23 cellular contexts compared by ENCODE assay signal in genomic region chr13:39402221-39402620, GRCh38.
DNase-seq lines count a peak whose midpoint lies in the region; ATAC-seq, FAIRE-seq and TF ChIP-seq lines count a peak whose summit lies in the region.
"Had no signal": no experiment of that assay in that cellular context is flagged by ENCODE, and none has a peak within 500 bp of the region (broad histone marks: within the 10 kb centered on the region; RNA-seq: fewer than 3 reads in every experiment).

No MANE protein-coding gene starts in this region.

- no peak overlapping the region for H3K4me2 ChIP-seq in astrocyte (ENCODE audit: low read length)
- H3K4me2 ChIP-seq: A549, GM23338 had no signal

- peaks cover 86% of the 10 kb centered on the region for H3K4me1 ChIP-seq in left ventricle myocardium inferior
- peaks cover 6% of the 10 kb centered on the region for H3K4me1 ChIP-seq in right cardiac atrium (ENCODE audit: control insufficient read depth, insufficient read depth, low read length)
- peaks cover 3% of the 10 kb centered on the region for H3K4me1 ChIP-seq in astrocyte (ENCODE audit: insufficient read depth, low read length)
- H3K4me1 ChIP-seq: A549, BE2C, Caco-2 had no signal

- peaks cover 2% of the 10 kb centered on the region for H3K79me2 ChIP-seq in astrocyte (ENCODE audit: insufficient read depth, low read length)

- peaks cover 6% of the 10 kb centered on the region for H4K20me1 ChIP-seq in astrocyte (ENCODE audit: insufficient read depth, low read length)

- no peaks in the 10 kb centered on the region for H3K27me3 ChIP-seq in left ventricle myocardium inferior (ENCODE audit: low read depth)
- no peaks in the 10 kb centered on the region for H3K27me3 ChIP-seq in right cardiac atrium (ENCODE audit: control insufficient read depth, insufficient read depth)
- no peaks in the 10 kb centered on the region for H3K27me3 ChIP-seq in astrocyte (ENCODE audit: insufficient read depth, low read length)
- H3K27me3 ChIP-seq: BE2C had no signal

- H3K27me3 Mint-ChIP-seq in astrocyte (ENCODE audit: low read depth, unreplicated experiment) (no peaks in the 10 kb centered on the region), nephron (ENCODE audit: low read depth) (no peaks in the 10 kb centered on the region)
- H3K27me3 Mint-ChIP-seq in activated T-cell treated with anti-CD3 and anti-CD28 coated beads, Interleukin-2, amount 50 U/mL, for 24 hours, result peaks cover 8% of the 10 kb centered on the region
- H3K27me3 Mint-ChIP-seq: CD4-positive, CD25-positive, alpha-beta regulatory T cell; IgD-negative memory B cell had no signal

- WGBS in right cardiac atrium, result 98% methylated on average over 1 of the region's 1 CpG

- peak overlapping the region; percentile 44 for H3K27ac Mint-ChIP-seq in astrocyte (ENCODE audit: unreplicated experiment)
- H3K27ac Mint-ChIP-seq in nephron, result peak overlapping the region in 2 of 3 experiments; percentile 6 to 27
- H3K27ac Mint-ChIP-seq in activated T-cell treated with anti-CD3 and anti-CD28 coated beads, Interleukin-2, amount 50 U/mL, for 24 hours, result no peak overlapping the region
- H3K27ac Mint-ChIP-seq: CD8-positive, alpha-beta memory T cell; GM23338; IgD-negative memory B cell had no signal

- H3K9me3 ChIP-seq in left ventricle myocardium inferior (replicated peaks) (no peaks in the 10 kb centered on the region), right cardiac atrium (ENCODE audit: control insufficient read depth, low read length) (no peaks in the 10 kb centered on the region), astrocyte (ENCODE audit: insufficient read depth, low read depth, low read length) (no peaks in the 10 kb centered on the region)
- H3K9me3 ChIP-seq: A549, BE2C, Caco-2 had no signal

- ATAC-seq in right cardiac atrium, result no peak
- ATAC-seq: A549, GM23338, HCT116 had no signal

- no peak for DNase-seq in left ventricle myocardium inferior
- DNase-seq in right cardiac atrium, result no peak
- no peak for DNase-seq in astrocyte (ENCODE audit: low read depth)
- no peak for DNase-seq in occipital lobe (lab: John Stamatoyannopoulos, UW)
- DNase-seq in GM13976 (ENCODE audit: low spot score), result no peak
- no peak for DNase-seq in activated T-cell treated with anti-CD3 and anti-CD28 coated beads, Interleukin-2, amount 50 U/mL, for 24 hours
- DNase-seq in GM10266 (ENCODE audit: extremely low spot score), result no peak
- DNase-seq: BE2C; C1 segment of cervical spinal cord; Caco-2; CD4-positive, CD25-positive, alpha-beta regulatory T cell; CD8-positive, alpha-beta memory T cell had no signal

- no peak for TF ChIP-seq CTCF in left ventricle myocardium inferior (IDR thresholded peaks at IDR 0.05; ENCODE audit: borderline replicate concordance)
- TF ChIP-seq CTCF in astrocyte (IDR thresholded peaks at IDR 0.05; ENCODE audit: insufficient read depth, low read depth, low read length), result no peak
- TF ChIP-seq CTCF in nephron (IDR thresholded peaks at IDR 0.05; ENCODE audit: unreplicated experiment in 3 of 3), result no peak
- no peak for TF ChIP-seq CTCF in GM13976 (IDR thresholded peaks at IDR 0.05; ENCODE audit: borderline replicate concordance, control extremely low read depth, extremely low read depth, insufficient read depth, missing control alignments)
- TF ChIP-seq CTCF in GM10266 (IDR thresholded peaks at IDR 0.05; ENCODE audit: control insufficient read depth, insufficient read depth, low read depth, missing control alignments), result no peak

- no peak overlapping the region for H2AFZ ChIP-seq in astrocyte (ENCODE audit: low read depth, low read length)
- H2AFZ ChIP-seq: GM23338 had no signal

- intact Hi-C loops in left ventricle myocardium inferior (cut with micrococcal nuclease) (no loop called here), right cardiac atrium (cut with DNase I) (no loop called here)

- H3K4me3 ChIP-seq in left ventricle myocardium inferior (no peak overlapping the region), right cardiac atrium (ENCODE audit: low read length) (no peak overlapping the region), astrocyte (ENCODE audit: insufficient read depth, low read depth, low read length) (no peak overlapping the region)
- H3K4me3 ChIP-seq: A549, GM23338 had no signal

- H3K9ac ChIP-seq in astrocyte (ENCODE audit: low read length), result no peak overlapping the region

- peak overlapping the region; percentile 0 for H3K27ac ChIP-seq in left ventricle myocardium inferior (replicated peaks)
- H3K27ac ChIP-seq in right cardiac atrium (ENCODE audit: low read length), result no peak overlapping the region
- H3K27ac ChIP-seq in astrocyte (ENCODE audit: low read depth, low read length), result no peak overlapping the region
- H3K27ac ChIP-seq: 22Rv1, A549 had no signal

- in situ Hi-C loops in GM13976 (cut with MboI; ENCODE audit: low sequenced_read_pairs, unreplicated experiment), result no loop called here

- H3K9me3 Mint-ChIP-seq in astrocyte (ENCODE audit: unreplicated experiment) (peaks cover 2% of the 10 kb centered on the region), nephron (no peaks in the 10 kb centered on the region)
- no peaks in the 10 kb centered on the region for H3K9me3 Mint-ChIP-seq in activated T-cell treated with anti-CD3 and anti-CD28 coated beads, Interleukin-2, amount 50 U/mL, for 24 hours
- H3K9me3 Mint-ChIP-seq: GM23338, IgD-negative memory B cell had no signal

- no peak overlapping the region for H3K4me3 Mint-ChIP-seq in astrocyte (ENCODE audit: unreplicated experiment)
- no peak overlapping the region for H3K4me3 Mint-ChIP-seq in nephron
- no peak overlapping the region for H3K4me3 Mint-ChIP-seq in activated T-cell treated with anti-CD3 and anti-CD28 coated beads, Interleukin-2, amount 50 U/mL, for 24 hours
- H3K4me3 Mint-ChIP-seq: CD4-positive, CD25-positive, alpha-beta regulatory T cell; CD8-positive, alpha-beta memory T cell; GM23338; IgD-negative memory B cell had no signal

- FAIRE-seq in astrocyte (lab: Jason Lieb, UNC), result no peak
- FAIRE-seq: A549, D721Med, G401.6, GM12892, H54, HTR-8/SVneo had no signal

- H3K4me1 Mint-ChIP-seq in astrocyte (ENCODE audit: low read depth, unreplicated experiment), result peaks cover 16% of the 10 kb centered on the region
- peaks cover 49% of the 10 kb centered on the region for H3K4me1 Mint-ChIP-seq in nephron
- H3K4me1 Mint-ChIP-seq in activated T-cell treated with anti-CD3 and anti-CD28 coated beads, Interleukin-2, amount 50 U/mL, for 24 hours (ENCODE audit: low read depth), result no peaks in the 10 kb centered on the region
- H3K4me1 Mint-ChIP-seq: CD4-positive, CD25-positive, alpha-beta regulatory T cell; CD8-positive, alpha-beta memory T cell had no signal

- no peaks in the 10 kb centered on the region for H3K36me3 Mint-ChIP-seq in astrocyte (ENCODE audit: low read depth, unreplicated experiment)
- H3K36me3 Mint-ChIP-seq in nephron (ENCODE audit: low read depth), result peaks cover 4% of the 10 kb centered on the region
- H3K36me3 Mint-ChIP-seq in activated T-cell treated with anti-CD3 and anti-CD28 coated beads, Interleukin-2, amount 50 U/mL, for 24 hours (ENCODE audit: low read depth), result no peaks in the 10 kb centered on the region
- H3K36me3 Mint-ChIP-seq: CD4-positive, CD25-positive, alpha-beta regulatory T cell; CD8-positive, alpha-beta memory T cell had no signal

- H3K36me3 ChIP-seq in left ventricle myocardium inferior (no peaks in the 10 kb centered on the region), astrocyte (ENCODE audit: insufficient read depth, low read length) (no peaks in the 10 kb centered on the region)
- H3K36me3 ChIP-seq: BE2C had no signal
